Comparison of ENCODE assay signal across 8 cellular contexts in the genomic region with DNA sequence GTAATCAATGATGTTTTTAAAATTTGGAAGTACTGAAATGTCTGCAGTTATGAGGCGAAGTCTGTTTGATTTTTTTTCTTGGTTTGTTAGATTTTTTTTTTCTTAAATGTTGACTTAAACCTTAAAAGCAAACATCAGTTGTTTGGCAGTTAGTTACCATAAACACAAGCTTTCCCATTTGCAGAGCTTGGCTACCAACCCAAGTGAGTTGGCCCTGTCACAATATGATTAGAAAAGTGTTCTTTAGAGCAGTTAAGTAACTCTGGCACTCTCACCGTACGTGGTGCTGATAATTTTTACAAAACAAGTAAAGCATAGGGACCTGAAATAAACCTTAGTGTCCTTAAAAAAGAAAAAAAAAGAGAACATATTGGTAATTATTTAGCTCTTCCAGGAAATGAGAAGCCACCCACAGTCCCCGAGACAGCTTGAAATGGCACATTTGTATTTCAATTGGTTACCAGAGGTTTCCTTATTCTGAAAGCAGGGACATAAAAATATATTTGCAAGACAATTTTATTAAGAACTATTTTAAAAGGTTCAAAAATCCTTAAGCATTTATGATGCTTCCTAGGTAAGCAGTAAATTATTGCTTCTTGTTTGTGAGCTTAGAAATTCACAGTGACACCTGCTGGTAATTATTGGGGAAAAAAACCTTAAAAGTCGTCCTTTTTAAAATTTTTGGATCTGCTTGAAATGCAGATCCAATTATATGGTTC. TPM values are rescaled to one million over a fixed set of nuclear protein-coding genes. Genes with fewer than 3 reads are reported as not detected.
DNase-seq lines count a peak whose midpoint lies in the region; ATAC-seq and TF ChIP-seq lines count a peak whose summit lies in the region.

No MANE protein-coding gene starts in this region.

- H3K36me3 ChIP-seq in BE2C (no peaks in the 10 kb centered on the region), liver (ENCODE audit: control insufficient read depth in 4 of 4, insufficient read depth in 3 of 4, low read depth in 1 of 4, low read length in 3 of 4) (peaks cover 0 to under 1% (median 0%) of the 10 kb centered on the region in 4 donors)

- H3K27ac ChIP-seq in liver (ENCODE audit: low read depth in 1 of 2, low read length in 2 of 2), result peak overlapping the region; percentile 73 to 75

- ATAC-seq in HG02759 (IDR thresholded peaks at IDR 0.05; ENCODE audit: unreplicated experiment) (no peak), GM18858 (IDR thresholded peaks at IDR 0.05; ENCODE audit: unreplicated experiment) (no peak), GM19397 (IDR thresholded peaks at IDR 0.05; ENCODE audit: unreplicated experiment) (no peak)

- DNase-seq in BE2C, result no peak
- peak; percentile 41 for DNase-seq in astrocyte of the hippocampus (ENCODE audit: low read depth, low spot score)
- DNase-seq in NOMO-1 treated with DMSO at 0.1 percent for 48 hours (lab: John Stamatoyannopoulos, UW; ENCODE audit: unreplicated experiment), result no peak

- H3K27me3 ChIP-seq in BE2C, result peaks cover 93% of the 10 kb centered on the region
- H3K27me3 ChIP-seq in liver (ENCODE audit: control insufficient read depth in 4 of 4, insufficient read depth in 4 of 4, low read length in 3 of 4), result no peaks in the 10 kb centered on the region

- 19% methylated on average over 5 of the region's 5 CpGs for WGBS in liver

- peak; percentile 41; the same call in 1 of the 2 replicates for TF ChIP-seq RAD21 in Ishikawa (IDR thresholded peaks at IDR 0.05; ENCODE audit: low read depth)
- TF ChIP-seq RAD21 in liver (IDR thresholded peaks at IDR 0.05), result peak; percentile 70 to 72

- TF ChIP-seq CTCF in BE2C (IDR thresholded peaks at IDR 0.05; ENCODE audit: low read depth, low read length) (0 out of 2 replicates have a peak, but pooled peaks have one; percentile 21), liver (IDR thresholded peaks at IDR 0.05; ENCODE audit: low read depth, low read length, missing input control) (peak; percentile 37)

- no peak for TF ChIP-seq EP300 in Ishikawa (IDR thresholded peaks at IDR 0.05; ENCODE audit: borderline replicate concordance)

- H3K9me3 ChIP-seq in BE2C (no peaks in the 10 kb centered on the region), liver (ENCODE audit: control insufficient read depth in 4 of 4, low read length in 3 of 4) (no peaks in the 10 kb centered on the region)

- peak overlapping the region in 1 of 2 donors; percentile 55 for H3K9ac ChIP-seq in liver (ENCODE audit: low read depth in 1 of 2, low read length in 2 of 2)

- H3K4me1 ChIP-seq in BE2C (peaks cover under 1% of the 10 kb centered on the region; the same call in 1 of the 2 replicates), liver (ENCODE audit: control insufficient read depth in 4 of 4, insufficient read depth in 4 of 4, low read length in 3 of 4) (peaks cover 0 to 41% (median 26%) of the 10 kb centered on the region in 4 donors)

- H3K4me3 ChIP-seq in BE2C (ENCODE audit: low read depth, low read length) (no peak overlapping the region), liver (ENCODE audit: low read depth in 1 of 3, low read length in 3 of 3) (peak overlapping the region in 1 of 3 donors; percentile 17)

TF ChIP-seq in Ishikawa, 13 proteins besides CTCF, POLR2A, EP300 and RAD21 (continues in another document):
- no peak for TF ChIP-seq FOXM1 (IDR thresholded peaks at IDR 0.05; ENCODE audit: borderline replicate concordance, low read depth)
- TF ChIP-seq CREB1 (IDR thresholded peaks at IDR 0.05; ENCODE audit: low read depth), result no peak
- TF ChIP-seq TEAD4 (IDR thresholded peaks at IDR 0.05), result no peak
- no peak for TF ChIP-seq TAF1 (IDR thresholded peaks at IDR 0.05; ENCODE audit: low read depth)
- TF ChIP-seq, protein P1, sequence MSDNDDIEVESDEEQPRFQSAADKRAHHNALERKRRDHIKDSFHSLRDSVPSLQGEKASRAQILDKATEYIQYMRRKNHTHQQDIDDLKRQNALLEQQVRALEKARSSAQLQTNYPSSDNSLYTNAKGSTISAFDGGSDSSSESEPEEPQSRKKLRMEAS (IDR thresholded peaks at IDR 0.05), result no peak
- no peak for TF ChIP-seq ZBTB7A (IDR thresholded peaks at IDR 0.05; ENCODE audit: low read depth)
- no peak for TF ChIP-seq YY1 (IDR thresholded peaks at IDR 0.05; ENCODE audit: low read depth)
- TF ChIP-seq, protein P2, sequence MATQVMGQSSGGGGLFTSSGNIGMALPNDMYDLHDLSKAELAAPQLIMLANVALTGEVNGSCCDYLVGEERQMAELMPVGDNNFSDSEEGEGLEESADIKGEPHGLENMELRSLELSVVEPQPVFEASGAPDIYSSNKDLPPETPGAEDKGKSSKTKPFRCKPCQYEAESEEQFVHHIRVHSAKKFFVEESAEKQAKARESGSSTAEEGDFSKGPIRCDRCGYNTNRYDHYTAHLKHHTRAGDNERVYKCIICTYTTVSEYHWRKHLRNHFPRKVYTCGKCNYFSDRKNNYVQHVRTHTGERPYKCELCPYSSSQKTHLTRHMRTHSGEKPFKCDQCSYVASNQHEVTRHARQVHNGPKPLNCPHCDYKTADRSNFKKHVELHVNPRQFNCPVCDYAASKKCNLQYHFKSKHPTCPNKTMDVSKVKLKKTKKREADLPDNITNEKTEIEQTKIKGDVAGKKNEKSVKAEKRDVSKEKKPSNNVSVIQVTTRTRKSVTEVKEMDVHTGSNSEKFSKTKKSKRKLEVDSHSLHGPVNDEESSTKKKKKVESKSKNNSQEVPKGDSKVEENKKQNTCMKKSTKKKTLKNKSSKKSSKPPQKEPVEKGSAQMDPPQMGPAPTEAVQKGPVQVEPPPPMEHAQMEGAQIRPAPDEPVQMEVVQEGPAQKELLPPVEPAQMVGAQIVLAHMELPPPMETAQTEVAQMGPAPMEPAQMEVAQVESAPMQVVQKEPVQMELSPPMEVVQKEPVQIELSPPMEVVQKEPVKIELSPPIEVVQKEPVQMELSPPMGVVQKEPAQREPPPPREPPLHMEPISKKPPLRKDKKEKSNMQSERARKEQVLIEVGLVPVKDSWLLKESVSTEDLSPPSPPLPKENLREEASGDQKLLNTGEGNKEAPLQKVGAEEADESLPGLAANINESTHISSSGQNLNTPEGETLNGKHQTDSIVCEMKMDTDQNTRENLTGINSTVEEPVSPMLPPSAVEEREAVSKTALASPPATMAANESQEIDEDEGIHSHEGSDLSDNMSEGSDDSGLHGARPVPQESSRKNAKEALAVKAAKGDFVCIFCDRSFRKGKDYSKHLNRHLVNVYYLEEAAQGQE (IDR thresholded peaks at IDR 0.05; ENCODE audit: low read depth), result no peak
- no peak for TF ChIP-seq TCF12 (IDR thresholded peaks at IDR 0.05; ENCODE audit: low read depth)

TF ChIP-seq in liver, 16 proteins besides CTCF, POLR2A, EP300 and RAD21 (continues in another document):
- TF ChIP-seq, protein P3, sequence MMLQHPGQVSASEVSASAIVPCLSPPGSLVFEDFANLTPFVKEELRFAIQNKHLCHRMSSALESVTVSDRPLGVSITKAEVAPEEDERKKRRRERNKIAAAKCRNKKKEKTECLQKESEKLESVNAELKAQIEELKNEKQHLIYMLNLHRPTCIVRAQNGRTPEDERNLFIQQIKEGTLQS (IDR thresholded peaks at IDR 0.05), result no peak
- TF ChIP-seq HNF4A (conservative IDR thresholded peaks at IDR 0.05) (peak; percentile 21 to 74), EGR1 (IDR thresholded peaks at IDR 0.05; ENCODE audit: low read depth in 2 of 2) (peak in 1 of 2 donors; percentile 18), RXRA (IDR thresholded peaks at IDR 0.05) (peak; percentile 26 to 78), GABPA (IDR thresholded peaks at IDR 0.05 in 1 of 2, conservative IDR thresholded peaks at IDR 0.05 in 1 of 2) (no peak), JUND (IDR thresholded peaks at IDR 0.05) (peak in 1 of 2 donors; percentile 28), YY1 (IDR thresholded peaks at IDR 0.05) (peak; percentile 44), FOXA1 (IDR thresholded peaks at IDR 0.05) (peak; percentile 72), SP1 (IDR thresholded peaks at IDR 0.05) (peak; percentile 53), FOXA2 (IDR thresholded peaks at IDR 0.05) (peak; percentile 69), HNF4G (IDR thresholded peaks at IDR 0.05) (no peak)
- TF ChIP-seq, protein P1 (IDR thresholded peaks at IDR 0.05), result peak; percentile 66
- TF ChIP-seq, protein P4, sequence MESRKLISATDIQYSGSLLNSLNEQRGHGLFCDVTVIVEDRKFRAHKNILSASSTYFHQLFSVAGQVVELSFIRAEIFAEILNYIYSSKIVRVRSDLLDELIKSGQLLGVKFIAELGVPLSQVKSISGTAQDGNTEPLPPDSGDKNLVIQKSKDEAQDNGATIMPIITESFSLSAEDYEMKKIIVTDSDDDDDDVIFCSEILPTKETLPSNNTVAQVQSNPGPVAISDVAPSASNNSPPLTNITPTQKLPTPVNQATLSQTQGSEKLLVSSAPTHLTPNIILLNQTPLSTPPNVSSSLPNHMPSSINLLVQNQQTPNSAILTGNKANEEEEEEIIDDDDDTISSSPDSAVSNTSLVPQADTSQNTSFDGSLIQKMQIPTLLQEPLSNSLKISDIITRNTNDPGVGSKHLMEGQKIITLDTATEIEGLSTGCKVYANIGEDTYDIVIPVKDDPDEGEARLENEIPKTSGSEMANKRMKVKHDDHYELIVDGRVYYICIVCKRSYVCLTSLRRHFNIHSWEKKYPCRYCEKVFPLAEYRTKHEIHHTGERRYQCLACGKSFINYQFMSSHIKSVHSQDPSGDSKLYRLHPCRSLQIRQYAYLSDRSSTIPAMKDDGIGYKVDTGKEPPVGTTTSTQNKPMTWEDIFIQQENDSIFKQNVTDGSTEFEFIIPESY (IDR thresholded peaks at IDR 0.05), result peak; percentile 34

RNA-seq across cellular contexts. Expression of a gene that starts 3.9 kb away (rescaled TPM):
- not detected for polyA plus RNA-seq in BE2C (2012; ENCODE audit: insufficient read depth, insufficient read length, low read depth)
- 1 to 10 TPM; 1.0 to 1.4 TPM for total RNA-seq in liver
- polyA plus RNA-seq in liver, result 1 to 10 TPM; 1.4 to 2.0 TPM

RNA-seq across cellular contexts. Expression of a gene that starts 37.4 kb away (rescaled TPM):
- polyA plus RNA-seq in BE2C (2012; ENCODE audit: insufficient read depth, insufficient read length, low read depth), result 72.5 TPM
- 10 to 100 TPM; 21.7 to 40.9 TPM for total RNA-seq in liver
- polyA plus RNA-seq in liver, result 10 to 100 TPM in 1 of 2 donors, 1 to 10 TPM in 1; 8.6 to 13.4 TPM
